24 cellular contexts compared by ENCODE assay signal in the genomic region with DNA sequence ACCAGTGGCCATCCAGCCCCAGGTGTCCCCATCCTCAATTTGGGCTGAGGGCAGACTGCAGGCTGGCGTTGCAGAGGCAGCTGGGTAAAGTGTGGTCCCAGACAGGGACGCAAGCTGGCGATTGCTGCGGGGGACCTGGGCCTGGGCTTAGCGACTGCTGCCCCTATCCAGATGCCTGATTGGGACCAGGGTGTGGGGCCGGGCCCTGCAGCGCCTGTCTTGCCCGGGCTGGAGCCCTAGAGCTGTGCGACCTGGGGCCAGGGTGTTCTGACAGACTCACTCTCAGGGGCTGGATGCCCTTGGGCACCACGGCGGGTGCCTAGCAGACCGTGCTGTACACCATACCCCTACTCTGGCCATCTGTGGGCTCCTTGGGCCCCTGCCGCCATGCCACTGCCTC. TPM values are rescaled to one million over a fixed set of nuclear protein-coding genes. Genes with fewer than 3 reads are reported as not detected.
DNase-seq lines count a peak whose midpoint lies in the region; ATAC-seq and TF ChIP-seq lines count a peak whose summit lies in the region.
"Had no signal": no experiment of that assay in that cellular context is flagged by ENCODE, and none has a peak within 500 bp of the region (broad histone marks: within the 10 kb centered on the region; RNA-seq: fewer than 3 reads in every experiment).

No MANE protein-coding gene starts in this region.

- no peak for TF ChIP-seq CTCF in heart left ventricle (IDR thresholded peaks at IDR 0.05)
- no peak for TF ChIP-seq CTCF in right atrium auricular region (IDR thresholded peaks at IDR 0.05)

- H3K9me3 ChIP-seq in heart left ventricle (no peaks in the 10 kb centered on the region), right atrium auricular region (no peaks in the 10 kb centered on the region), Karpas-422 (ENCODE audit: low read length) (no peaks in the 10 kb centered on the region)
- H3K9me3 ChIP-seq: colonic mucosa, thyroid gland had no signal

- H3K79me2 ChIP-seq in Karpas-422 (ENCODE audit: low read length): no peaks in the 10 kb centered on the region

- 88 to 98% (median 95%) methylated on average over 9 to 13 of the region's 13 CpGs for WGBS in heart left ventricle, 4 donors

- 0 out of 2 replicates have a peak, but pooled peaks cover 1% of the 10 kb centered on the region for H4K20me1 ChIP-seq in Karpas-422 (ENCODE audit: insufficient read depth, low read depth, low read length)

- no peak overlapping the region for H3K4me2 ChIP-seq in Karpas-422 (ENCODE audit: low read depth, low read length, poor library complexity, severe bottlenecking)

- no peaks in the 10 kb centered on the region for H3K36me3 ChIP-seq in heart left ventricle
- no peaks in the 10 kb centered on the region for H3K36me3 ChIP-seq in right atrium auricular region
- H3K36me3 ChIP-seq in Karpas-422 (ENCODE audit: insufficient read depth, low read length): no peaks in the 10 kb centered on the region
- H3K36me3 ChIP-seq: colonic mucosa, thyroid gland had no signal

- H3K27me3 ChIP-seq in heart left ventricle (no peaks in the 10 kb centered on the region), right atrium auricular region (no peaks in the 10 kb centered on the region), Karpas-422 (ENCODE audit: low read length) (no peaks in the 10 kb centered on the region)
- H3K27me3 ChIP-seq: colonic mucosa, thyroid gland had no signal

- H3K9ac ChIP-seq in Karpas-422 (ENCODE audit: low read length): no peak overlapping the region

- intact Hi-C loops in heart left ventricle (cut with DNase I) (loop anchor here in 1 of 10 donors (5.0 kb wide), 1 partner anchor 102 kb away; no protein-coding TSS in a partner anchor), Right ventricle myocardium inferior (cut with DNase I) (no loop called here), sciatic nerve (cut with DNase I) (no loop called here)

- H2AFZ ChIP-seq in Karpas-422 (ENCODE audit: low read length): no peak overlapping the region
- H2AFZ ChIP-seq: GM23248 had no signal

- DNase-seq in heart left ventricle (peak in 3 of 5 donors; percentile 13 to 65 (median 32)), Right ventricle myocardium inferior (ENCODE audit: missing footprints) (no peak), right atrium auricular region (ENCODE audit: low spot score) (no peak), sciatic nerve (ENCODE audit: low spot score) (peak; percentile 63), ureter (ENCODE audit: low spot score) (peak; percentile 47), Karpas-422 (no peak), DMS153 (lab: John Stamatoyannopoulos, UW) (no peak), amygdala (lab: John Stamatoyannopoulos, UW) (no peak)
- DNase-seq: activated CD8-positive, alpha-beta memory T cell treated with anti-CD3 and anti-CD28 coated beads for 24 hours; activated naive CD4-positive, alpha-beta T cell; activated T-cell treated with anti-CD3 and anti-CD28 coated beads, Interleukin-2, amount 50 U/mL, for 24 hours; AML-193; colonic mucosa; GM23248; KG1; kidney glomerular epithelial cell; mesendoderm; naive B cell; NCI-H146; NCI-H526; occipital lobe; stimulated activated CD4-positive, alpha-beta T cell treated with anti-CD3 and anti-CD28 coated beads, Interleukin-4, amount 100 ng/mL, for 1 hour; thyroid gland had no signal

- no peak for ATAC-seq in heart left ventricle
- no peak for ATAC-seq in Right ventricle myocardium inferior
- ATAC-seq in sciatic nerve: no peak
- ATAC-seq: stimulated activated memory B cell treated with anti-CD40 and anti-IgM and Interleukin-4, amounts not matched to agents 10 μg/mL and 1 μg/mL and 100 μg/mL, for 72 hours had no signal

- no peak overlapping the region for H3K4me3 ChIP-seq in heart left ventricle
- no peak overlapping the region for H3K4me3 ChIP-seq in right atrium auricular region
- no peak overlapping the region for H3K4me3 ChIP-seq in Karpas-422 (ENCODE audit: low read length)
- H3K4me3 ChIP-seq: colonic mucosa, GM23248, thyroid gland had no signal

- H3K27ac ChIP-seq in heart left ventricle (peak overlapping the region in 5 of 12 donors; percentile 39 to 96 (median 92)), right atrium auricular region (peak overlapping the region; percentile 88 to 95), Karpas-422 (ENCODE audit: low read length) (no peak overlapping the region)
- H3K27ac ChIP-seq: colonic mucosa had no signal

- H3K9me2 ChIP-seq in Karpas-422 (replicated peaks; ENCODE audit: insufficient read depth, low read length): no peaks in the 10 kb centered on the region

- no peak for TF ChIP-seq POLR2A in heart left ventricle (IDR thresholded peaks at IDR 0.05)

- H3K4me1 ChIP-seq in heart left ventricle (peaks cover 22 to 80% (median 68%) of the 10 kb centered on the region in 12 donors), right atrium auricular region (peaks cover 0 to 78% of the 10 kb centered on the region in 2 donors), Karpas-422 (ENCODE audit: low read length) (no peaks in the 10 kb centered on the region)

RNA-seq across cellular contexts. Expression of gene FAAP20, which starts 16.2 kb away (rescaled TPM):
- 10 to 100 TPM; 20.9 to 50.8 (median 34.8) TPM for total RNA-seq in heart left ventricle
- 10 to 100 TPM; 57.3 to 61.3 TPM for polyA plus RNA-seq in heart left ventricle
- total RNA-seq in Right ventricle myocardium inferior: 43.9 TPM
- total RNA-seq in right atrium auricular region: 10 to 100 TPM; 18.5 to 24.3 TPM
- total RNA-seq in sciatic nerve: 43.0 TPM
- total RNA-seq in ureter: 52.3 TPM
- total RNA-seq in Karpas-422 (2014; rRNA removed; shearing (Covaris generic); ENCODE audit: low replicate concordance): 20.1 and 84.8 TPM in 2 replicates

RNA-seq across cellular contexts. Expression of gene SKI, which starts 17.3 kb away (rescaled TPM):
- total RNA-seq in heart left ventricle (10 to 100 TPM; 28.8 to 52.7 (median 41.3) TPM), Right ventricle myocardium inferior (38.5 TPM), right atrium auricular region (10 to 100 TPM; 36.7 to 57.2 TPM), sciatic nerve (108 TPM), ureter (77.5 TPM)
- 10 to 100 TPM; 16.9 to 28.7 TPM for polyA plus RNA-seq in heart left ventricle
- 1.7 and 2.4 TPM in 2 replicates for total RNA-seq in Karpas-422 (2014; rRNA removed; shearing (Covaris generic); ENCODE audit: low replicate concordance)

Comparison
In these comparisons a context has a peak if more than half of its experiments do, and no peak if none do; other contexts are left out.
1. DNase-seq: peak in heart left ventricle (3 of 5), sciatic nerve (single experiment) and ureter (single experiment); none in Right ventricle myocardium inferior (single experiment), right atrium auricular region (single experiment), Karpas-422 (single experiment), DMS153 (single experiment) and amygdala (0 of 56).